Comparison of ENCODE assay signal across 2 cellular contexts in genomic region chr5:115800108-115800507, GRCh38.
TF ChIP-seq lines count a peak whose summit lies in the region.

No MANE protein-coding gene starts in this region.

TF ChIP-seq in liver, 16 proteins besides CTCF, POLR2A, EP300 and RAD21:
- TF ChIP-seq YY1 (IDR thresholded peaks at IDR 0.05) (no peak), MAX (IDR thresholded peaks at IDR 0.05) (no peak), NR2F2 (IDR thresholded peaks at IDR 0.05) (no peak), HNF4G (IDR thresholded peaks at IDR 0.05) (no peak), HNF4A (conservative IDR thresholded peaks at IDR 0.05) (no peak), ATF3 (IDR thresholded peaks at IDR 0.05) (no peak), GABPA (IDR thresholded peaks at IDR 0.05 in 1 of 2, conservative IDR thresholded peaks at IDR 0.05 in 1 of 2) (no peak), FOXA2 (IDR thresholded peaks at IDR 0.05) (no peak)
TF ChIP-seq in liver: peak in this region for 0.

TF ChIP-seq in HepG2, 621 proteins besides CTCF, POLR2A, EP300 and RAD21:
- TF ChIP-seq ATF7-NPFF (CRISPR knock-in tag; IDR thresholded peaks at IDR 0.05; ENCODE audit: low read depth) (no peak), ZNF782 (CRISPR knock-in tag; IDR thresholded peaks at IDR 0.05; ENCODE audit: borderline replicate concordance) (no peak), MXD4 (CRISPR knock-in tag; IDR thresholded peaks at IDR 0.05) (no peak), ZNF770 (CRISPR knock-in tag; IDR thresholded peaks at IDR 0.05) (no peak), SNAI1 (CRISPR knock-in tag; IDR thresholded peaks at IDR 0.05; ENCODE audit: borderline replicate concordance) (no peak), ZFP37 (CRISPR knock-in tag; IDR thresholded peaks at IDR 0.05; ENCODE audit: borderline replicate concordance) (no peak), ARHGAP35 (CRISPR knock-in tag; IDR thresholded peaks at IDR 0.05; ENCODE audit: borderline replicate concordance) (no peak), ZNF678 (CRISPR knock-in tag; IDR thresholded peaks at IDR 0.05) (no peak), ZNF296 (CRISPR knock-in tag; conservative IDR thresholded peaks at IDR 0.05) (no peak), ZNF792 (CRISPR knock-in tag; IDR thresholded peaks at IDR 0.05) (no peak), USF2 (IDR thresholded peaks at IDR 0.05; ENCODE audit: low read depth, low read length) (no peak), USF2 (CRISPR knock-in tag; IDR thresholded peaks at IDR 0.05; ENCODE audit: borderline replicate concordance) (no peak), CENPBD1 (CRISPR knock-in tag; IDR thresholded peaks at IDR 0.05; ENCODE audit: borderline replicate concordance, low read depth) (no peak), MIER3 (CRISPR knock-in tag; IDR thresholded peaks at IDR 0.05; ENCODE audit: borderline replicate concordance) (no peak), THYN1 (CRISPR knock-in tag; IDR thresholded peaks at IDR 0.05; ENCODE audit: borderline replicate concordance, low read depth) (no peak), HNF1B (CRISPR knock-in tag; IDR thresholded peaks at IDR 0.05) (no peak), SMAD1 (CRISPR knock-in tag; IDR thresholded peaks at IDR 0.05; ENCODE audit: borderline replicate concordance, low read depth) (no peak), PCBP2 (optimal IDR thresholded peaks at IDR 0.05; ENCODE audit: low read depth, low read length, poor library complexity, severe bottlenecking) (no peak), JDP2 (CRISPR knock-in tag; IDR thresholded peaks at IDR 0.05; ENCODE audit: borderline replicate concordance) (no peak), HMGXB4 (CRISPR knock-in tag; IDR thresholded peaks at IDR 0.05; ENCODE audit: borderline replicate concordance in 1 of 2, low read depth in 1 of 2) (no peak)
